In the genomic region with DNA sequence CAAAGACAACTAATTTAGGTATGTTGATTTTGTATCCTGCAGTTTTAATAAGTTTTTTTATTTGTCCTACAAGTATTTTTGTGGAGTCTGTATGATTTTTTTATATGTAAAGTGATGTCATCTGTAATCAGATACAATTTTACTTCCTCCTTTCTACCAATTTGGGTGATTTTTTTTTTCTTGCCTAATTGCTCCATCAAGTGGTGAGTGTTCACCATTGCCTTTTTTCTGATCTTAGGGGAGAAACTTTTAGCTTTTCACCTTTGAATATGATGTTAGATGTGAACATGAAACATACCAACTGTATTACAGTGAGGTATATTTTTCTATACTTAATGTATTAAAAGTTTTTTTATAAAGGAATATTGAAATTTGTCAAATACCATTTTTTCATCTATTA, we compare ENCODE assay signal across 17 cellular contexts.
DNase-seq lines count a peak whose midpoint lies in the region; ATAC-seq and TF ChIP-seq lines count a peak whose summit lies in the region.
"Had no signal": no experiment of that assay in that cellular context is flagged by ENCODE, and none has a peak within 500 bp of the region (broad histone marks: within the 10 kb centered on the region; RNA-seq: fewer than 3 reads in every experiment).

No MANE protein-coding gene starts in this region.

- ATAC-seq in SK-N-SH treated with all-trans-retinoic acid at 6 μM for 48 hours (no peak), HG03045 (IDR thresholded peaks at IDR 0.05; ENCODE audit: unreplicated experiment) (no peak)
- ATAC-seq: activated CD8-positive, alpha-beta memory T cell treated with anti-CD3 and anti-CD28 coated beads, Interleukin-2, amount 10 ng/mL, durations not matched to agents 7 days and 5 days; heart right ventricle; WTC11 had no signal

- H3K9me2 ChIP-seq in SK-N-SH = no peaks in the 10 kb centered on the region

- no peaks in the 10 kb centered on the region for H3K27me3 Mint-ChIP-seq in type B pancreatic cell
- H3K27me3 Mint-ChIP-seq: activated CD8-positive, alpha-beta memory T cell treated with anti-CD3 and anti-CD28 coated beads, Interleukin-2, amount 10 ng/mL, durations not matched to agents 7 days and 5 days; activated naive CD4-positive, alpha-beta T cell treated with anti-CD3 and anti-CD28 coated beads, Interleukin-2, amount 10 ng/mL, durations not matched to agents 7 days and 5 days had no signal

- DNase-seq in SK-N-SH (no peak), NB4 (ENCODE audit: low read depth) (peak; percentile 3), amniotic epithelial cell (ENCODE audit: low read depth) (peak; percentile 12), type B pancreatic cell (ENCODE audit: extremely low spot score, unreplicated experiment) (no peak), iPS-NIHi7 (ENCODE audit: extremely low spot score) (no peak), NCI-H345 treated with DMSO at 0.1 percent for 48 hours (lab: John Stamatoyannopoulos, UW; ENCODE audit: unreplicated experiment) (no peak)
- DNase-seq: activated CD8-positive, alpha-beta memory T cell treated with anti-CD3 and anti-CD28 coated beads, Interleukin-2, amount 10 ng/mL, durations not matched to agents 7 days and 5 days; activated naive CD4-positive, alpha-beta T cell treated with anti-CD3 and anti-CD28 coated beads, Interleukin-2, amount 10 ng/mL, durations not matched to agents 7 days and 5 days; Calu3; heart right ventricle; NCI-H146; spleen had no signal

- no peak overlapping the region for H3K4me3 ChIP-seq in SK-N-SH (ENCODE audit: low read depth in 2 of 2, low read length in 1 of 2)
- no peak overlapping the region for H3K4me3 ChIP-seq in NB4 (ENCODE audit: low read depth, low read length)
- H3K4me3 ChIP-seq: heart right ventricle, SJCRH30, spleen had no signal

- peaks cover 21% of the 10 kb centered on the region for H3K9me3 Mint-ChIP-seq in type B pancreatic cell

- H3K4me1 ChIP-seq in SK-N-SH (ENCODE audit: control insufficient read depth in 1 of 2, insufficient read depth in 2 of 2, low read depth in 1 of 2, low read length in 1 of 2) = no peaks in the 10 kb centered on the region; a peak in 1 of 4 replicates
- H3K4me1 ChIP-seq: heart right ventricle, parathyroid adenoma, SJCRH30, spleen had no signal

- no peaks in the 10 kb centered on the region for H3K79me2 ChIP-seq in SK-N-SH (ENCODE audit: insufficient read depth)
- H3K79me2 ChIP-seq: parathyroid adenoma had no signal

- TF ChIP-seq CTCF in SK-N-SH (IDR thresholded peaks at IDR 0.05) = peak; percentile 26; the same call in 1 of the 2 replicates
- no peak for TF ChIP-seq CTCF in NB4 (IDR thresholded peaks at IDR 0.05; ENCODE audit: low read depth, low read length)
- peak; percentile 32 for TF ChIP-seq CTCF in type B pancreatic cell (conservative IDR thresholded peaks at IDR 0.05)

- TF ChIP-seq RAD21 in SK-N-SH (IDR thresholded peaks at IDR 0.05; ENCODE audit: low read length) = no peak

- H3K36me3 ChIP-seq in SK-N-SH (replicated peaks in 1 of 2; ENCODE audit: control insufficient read depth in 1 of 2, insufficient read depth in 2 of 2, low read length in 1 of 2) = no peaks in the 10 kb centered on the region
- H3K36me3 ChIP-seq: heart right ventricle, SJCRH30, spleen had no signal

- H3K27me3 ChIP-seq in SK-N-SH (ENCODE audit: insufficient read depth) = no peaks in the 10 kb centered on the region
- H3K27me3 ChIP-seq: heart right ventricle, SJCRH30, spleen had no signal

- H4K20me1 ChIP-seq in SK-N-SH (ENCODE audit: insufficient read depth) = no peaks in the 10 kb centered on the region

- POLR2A ChIA-PET in SK-N-SH (lab: Yijun Ruan, JAX) = no interaction called here

- H3F3A ChIP-seq in SK-N-SH (replicated peaks; ENCODE audit: insufficient read depth) = no peaks in the 10 kb centered on the region

- CTCF ChIA-PET in SK-N-SH (lab: Yijun Ruan, JAX) = no interaction called here

- H3K36me3 Mint-ChIP-seq in type B pancreatic cell = no peaks in the 10 kb centered on the region
- H3K36me3 Mint-ChIP-seq: activated CD8-positive, alpha-beta memory T cell treated with anti-CD3 and anti-CD28 coated beads, Interleukin-2, amount 10 ng/mL, durations not matched to agents 7 days and 5 days; activated naive CD4-positive, alpha-beta T cell treated with anti-CD3 and anti-CD28 coated beads, Interleukin-2, amount 10 ng/mL, durations not matched to agents 7 days and 5 days had no signal

- no peak overlapping the region for H2AFZ ChIP-seq in SK-N-SH (ENCODE audit: low read depth)
- H2AFZ ChIP-seq: parathyroid adenoma had no signal

- no peak overlapping the region for H3K4me3 Mint-ChIP-seq in type B pancreatic cell
- H3K4me3 Mint-ChIP-seq: activated CD8-positive, alpha-beta memory T cell treated with anti-CD3 and anti-CD28 coated beads, Interleukin-2, amount 10 ng/mL, durations not matched to agents 7 days and 5 days; activated naive CD4-positive, alpha-beta T cell treated with anti-CD3 and anti-CD28 coated beads, Interleukin-2, amount 10 ng/mL, durations not matched to agents 7 days and 5 days; WTC11 had no signal

- no peaks in the 10 kb centered on the region for H3K4me1 Mint-ChIP-seq in type B pancreatic cell (ENCODE audit: unreplicated experiment)
- H3K4me1 Mint-ChIP-seq: activated CD8-positive, alpha-beta memory T cell treated with anti-CD3 and anti-CD28 coated beads, Interleukin-2, amount 10 ng/mL, durations not matched to agents 7 days and 5 days; activated naive CD4-positive, alpha-beta T cell treated with anti-CD3 and anti-CD28 coated beads, Interleukin-2, amount 10 ng/mL, durations not matched to agents 7 days and 5 days; WTC11 had no signal

- no peak for TF ChIP-seq EP300 in SK-N-SH (IDR thresholded peaks at IDR 0.05; ENCODE audit: borderline replicate concordance in 1 of 2, low read depth in 1 of 2, low read length in 1 of 2)

- no peak overlapping the region for H3K27ac Mint-ChIP-seq in type B pancreatic cell
- H3K27ac Mint-ChIP-seq: activated CD8-positive, alpha-beta memory T cell treated with anti-CD3 and anti-CD28 coated beads, Interleukin-2, amount 10 ng/mL, durations not matched to agents 7 days and 5 days; activated naive CD4-positive, alpha-beta T cell treated with anti-CD3 and anti-CD28 coated beads, Interleukin-2, amount 10 ng/mL, durations not matched to agents 7 days and 5 days; WTC11 had no signal

- no peak overlapping the region for H3K4me2 ChIP-seq in SK-N-SH

- H3K9ac ChIP-seq in SK-N-SH = no peak overlapping the region
- H3K9ac ChIP-seq: parathyroid adenoma had no signal

- TF ChIP-seq POLR2A in NB4 (IDR thresholded peaks at IDR 0.05; ENCODE audit: extremely low read depth, insufficient read length) = no peak

- peaks cover 6% of the 10 kb centered on the region; the same call in 1 of the 2 replicates for H3K9me3 ChIP-seq in SK-N-SH
- H3K9me3 ChIP-seq: SJCRH30 had no signal

- H3K27ac ChIP-seq in SK-N-SH (ENCODE audit: low read depth in 2 of 2, low read length in 1 of 2) = no peak overlapping the region
- H3K27ac ChIP-seq: heart right ventricle, parathyroid adenoma, SJCRH30, spleen had no signal

TF ChIP-seq in SK-N-SH, 30 proteins besides CTCF, POLR2A, EP300 and RAD21:
- TF ChIP-seq, protein P1, sequence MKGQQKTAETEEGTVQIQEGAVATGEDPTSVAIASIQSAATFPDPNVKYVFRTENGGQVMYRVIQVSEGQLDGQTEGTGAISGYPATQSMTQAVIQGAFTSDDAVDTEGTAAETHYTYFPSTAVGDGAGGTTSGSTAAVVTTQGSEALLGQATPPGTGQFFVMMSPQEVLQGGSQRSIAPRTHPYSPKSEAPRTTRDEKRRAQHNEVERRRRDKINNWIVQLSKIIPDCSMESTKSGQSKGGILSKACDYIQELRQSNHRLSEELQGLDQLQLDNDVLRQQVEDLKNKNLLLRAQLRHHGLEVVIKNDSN (IDR thresholded peaks at IDR 0.05; ENCODE audit: borderline replicate concordance, low read depth) = no peak
- TF ChIP-seq JUND (IDR thresholded peaks at IDR 0.05) (no peak), SIN3A (IDR thresholded peaks at IDR 0.05; ENCODE audit: borderline replicate concordance, low read depth, low read length) (no peak)

TF ChIP-seq in SK-N-SH treated with all-trans-retinoic acid at 6 μM for 48 hours, 23 proteins besides CTCF, POLR2A, EP300 and RAD21 (continues in another document):
- TF ChIP-seq PPARA (CRISPR knock-in tag; IDR thresholded peaks at IDR 0.05; ENCODE audit: borderline replicate concordance) (no peak), ZFP3 (CRISPR knock-in tag; IDR thresholded peaks at IDR 0.05) (no peak), TOX (CRISPR knock-in tag; IDR thresholded peaks at IDR 0.05; ENCODE audit: borderline replicate concordance) (no peak), GLIS3 (CRISPR knock-in tag; IDR thresholded peaks at IDR 0.05) (no peak), BACH2 (CRISPR knock-in tag; IDR thresholded peaks at IDR 0.05; ENCODE audit: borderline replicate concordance) (no peak), ESRRG (CRISPR knock-in tag; IDR thresholded peaks at IDR 0.05) (no peak), ZNF565 (CRISPR knock-in tag; conservative IDR thresholded peaks at IDR 0.05; ENCODE audit: low read depth) (no peak), ISL1 (CRISPR knock-in tag; IDR thresholded peaks at IDR 0.05) (no peak), CREB5 (CRISPR knock-in tag; IDR thresholded peaks at IDR 0.05; ENCODE audit: low read depth) (no peak), ZNF70 (CRISPR knock-in tag; IDR thresholded peaks at IDR 0.05) (no peak), OSR1 (CRISPR knock-in tag; IDR thresholded peaks at IDR 0.05) (no peak), ARNTL (CRISPR knock-in tag; IDR thresholded peaks at IDR 0.05; ENCODE audit: borderline replicate concordance, low read depth) (no peak), RARB (CRISPR knock-in tag; IDR thresholded peaks at IDR 0.05) (no peak), ZFP30 (CRISPR knock-in tag; IDR thresholded peaks at IDR 0.05) (no peak)

Comparison
In these comparisons a context has a peak if more than half of its experiments do, and no peak if none do; other contexts are left out.
1. DNase-seq: peak in NB4 (single experiment) and amniotic epithelial cell (single experiment); none in SK-N-SH (single experiment), type B pancreatic cell (single experiment), iPS-NIHi7 (single experiment) and NCI-H345 treated with DMSO at 0.1 percent for 48 hours (single experiment).